ENCODE assay signal across 17 cellular contexts in genomic region chr1:236059011-236059410, GRCh38. TPM values are rescaled to one million over a fixed set of nuclear protein-coding genes. Genes with fewer than 3 reads are reported as not detected.
DNase-seq lines count a peak whose midpoint lies in the region; ATAC-seq and TF ChIP-seq lines count a peak whose summit lies in the region.
"Had no signal": no experiment of that assay in that cellular context is flagged by ENCODE, and none has a peak within 500 bp of the region (broad histone marks: within the 10 kb centered on the region; RNA-seq: fewer than 3 reads in every experiment).

No MANE protein-coding gene starts in this region.

- WGBS in heart left ventricle, 4 donors, result 33 to 53% (median 47%) methylated on average over 5 of the region's 5 CpGs
- WGBS in right cardiac atrium, result 31% methylated on average over 5 of the region's 5 CpGs

- H3K4me3 ChIP-seq in heart left ventricle (peak overlapping the region in 6 of 12 donors; percentile 5 to 41 (median 11)), right cardiac atrium (ENCODE audit: low read length) (peak overlapping the region; percentile 23), rectal smooth muscle tissue (ENCODE audit: low read length) (peak overlapping the region; percentile 22), uterus (peak overlapping the region in 1 of 2 donors; percentile 15)
- H3K4me3 ChIP-seq: lung had no signal

- peaks cover 0 to 26% (median 16%) of the 10 kb centered on the region in 9 donors for H3K36me3 ChIP-seq in heart left ventricle
- H3K36me3 ChIP-seq in rectal smooth muscle tissue (ENCODE audit: control insufficient read depth, insufficient read depth, low read length), result no peaks in the 10 kb centered on the region
- no peaks in the 10 kb centered on the region for H3K36me3 ChIP-seq in uterus

- ATAC-seq in heart left ventricle (peak in 2 of 4 donors; percentile 11 to 29), Right ventricle myocardium inferior (no peak), right cardiac atrium (no peak), GM21529 (IDR thresholded peaks at IDR 0.05; ENCODE audit: unreplicated experiment) (no peak)
- ATAC-seq: naive thymus-derived CD4-positive, alpha-beta T cell had no signal

- peaks cover 0 to under 1% (median 0%) of the 10 kb centered on the region in 9 donors for H3K27me3 ChIP-seq in heart left ventricle
- H3K27me3 ChIP-seq in right cardiac atrium (ENCODE audit: control insufficient read depth, insufficient read depth), result no peaks in the 10 kb centered on the region
- no peaks in the 10 kb centered on the region for H3K27me3 ChIP-seq in rectal smooth muscle tissue (ENCODE audit: control insufficient read depth, insufficient read depth, low read length)
- no peaks in the 10 kb centered on the region for H3K27me3 ChIP-seq in uterus

- H3K9ac ChIP-seq in rectal smooth muscle tissue (ENCODE audit: low read length), result no peak overlapping the region

- H3K27ac ChIP-seq in heart left ventricle (peak overlapping the region in 8 of 12 donors; percentile 8 to 100 (median 46)), right cardiac atrium (ENCODE audit: low read length) (no peak overlapping the region), rectal smooth muscle tissue (ENCODE audit: low read depth, low read length) (peak overlapping the region; percentile 65), uterus (peak overlapping the region; percentile 29 to 91)
- H3K27ac ChIP-seq: epithelial cell of prostate, SK-N-MC had no signal

- H3K4me1 ChIP-seq in heart left ventricle (peaks cover 3 to 73% (median 50%) of the 10 kb centered on the region in 12 donors), right cardiac atrium (ENCODE audit: control insufficient read depth, insufficient read depth, low read length) (peaks cover 9% of the 10 kb centered on the region), rectal smooth muscle tissue (ENCODE audit: control insufficient read depth, insufficient read depth, low read length) (peaks cover 29% of the 10 kb centered on the region), uterus (no peaks in the 10 kb centered on the region)

- TF ChIP-seq POLR2A in heart left ventricle (IDR thresholded peaks at IDR 0.05), result no peak
- no peak for TF ChIP-seq POLR2A in uterus (IDR thresholded peaks at IDR 0.05)

- no peak for DNase-seq in heart left ventricle
- DNase-seq in Right ventricle myocardium inferior (ENCODE audit: missing footprints), result no peak
- DNase-seq in right cardiac atrium, result no peak
- DNase-seq in uterus, result no peak
- no peak for DNase-seq in KG1 (lab: John Stamatoyannopoulos, UW)
- DNase-seq in activated T-cell treated with anti-CD3 and anti-CD28 coated beads, Interleukin-2, amount 50 U/mL, for 1 hour, result no peak
- DNase-seq: C1 segment of cervical spinal cord; dermis blood vessel endothelial cell; glutamatergic neuron; naive thymus-derived CD4-positive, alpha-beta T cell; NCI-H774; stimulated activated CD4-positive, alpha-beta T cell treated with anti-CD3 and anti-CD28 coated beads, Interleukin-1b, Interleukin-23, amount 100 ng/mL, for 48 hours had no signal

- TF ChIP-seq CTCF in heart left ventricle (IDR thresholded peaks at IDR 0.05) (no peak), uterus (IDR thresholded peaks at IDR 0.05) (no peak)

- no peaks in the 10 kb centered on the region for H3K9me3 ChIP-seq in heart left ventricle
- no peaks in the 10 kb centered on the region for H3K9me3 ChIP-seq in right cardiac atrium (ENCODE audit: control insufficient read depth, low read length)
- no peaks in the 10 kb centered on the region for H3K9me3 ChIP-seq in uterus

- intact Hi-C loops in heart left ventricle (cut with DNase I) (loop anchor here in 2 of 10 donors (5.0 to 10.0 kb wide), 2 partner anchors 37 to 64 kb away; no protein-coding TSS in a partner anchor), Right ventricle myocardium inferior (cut with DNase I) (no loop called here), right cardiac atrium (cut with DNase I) (no loop called here), uterus (cut with DNase I; ENCODE audit: low total_unique reads) (no loop called here)

RNA-seq across cellular contexts. Expression of gene NID1, which starts 5.9 kb away (rescaled TPM):
- total RNA-seq in heart left ventricle, result 100 to 1,000 TPM in 2 of 9 donors, 10 to 100 TPM in 7; 33.3 to 157 (median 61.7) TPM
- polyA plus RNA-seq in heart left ventricle, result 10 to 100 TPM; 19.4 to 89.6 TPM
- 65.8 TPM for total RNA-seq in Right ventricle myocardium inferior
- 100 to 1,000 TPM in 1 of 4 donors, 10 to 100 TPM in 3; 31.3 to 107 (median 58.1) TPM for total RNA-seq in right cardiac atrium
- 24.4 TPM for polyA plus RNA-seq in right cardiac atrium
- 100 to 1,000 TPM in 3 of 4 donors, 10 to 100 TPM in 1; 70.7 to 252 (median 184) TPM for total RNA-seq in uterus
- polyA plus RNA-seq: naive thymus-derived CD4-positive, alpha-beta T cell had no signal
